12 cellular contexts compared by ENCODE assay signal in the genomic region with DNA sequence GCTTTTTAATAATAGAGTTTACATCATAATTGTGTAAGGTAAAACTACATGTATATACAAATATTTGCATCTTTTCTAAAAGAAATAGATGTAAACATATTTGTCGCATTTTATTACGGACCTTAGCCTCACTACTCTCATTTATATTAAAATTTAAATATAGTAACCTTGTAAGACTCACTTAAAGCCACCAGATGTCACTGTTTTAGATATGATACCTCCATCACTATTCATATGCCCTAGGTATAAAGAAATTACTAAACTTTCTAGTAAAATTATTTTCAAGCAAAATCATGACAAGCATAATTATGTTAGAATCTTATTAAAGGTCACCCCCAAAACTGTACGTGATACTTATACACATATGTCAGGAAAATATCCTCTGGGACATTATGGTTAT.
DNase-seq lines count a peak whose midpoint lies in the region; TF ChIP-seq lines count a peak whose summit lies in the region.
"Had no signal": no experiment of that assay in that cellular context is flagged by ENCODE, and none has a peak within 500 bp of the region (broad histone marks: within the 10 kb centered on the region; RNA-seq: fewer than 3 reads in every experiment).

No MANE protein-coding gene starts in this region.

- H3K4me3 ChIP-seq in dorsolateral prefrontal cortex (no peak overlapping the region), smooth muscle cell (no peak overlapping the region)
- H3K4me3 ChIP-seq: skin epidermis had no signal

- H3K4me1 ChIP-seq in smooth muscle cell (ENCODE audit: low read depth), result no peaks in the 10 kb centered on the region

- TF ChIP-seq CTCF in dorsolateral prefrontal cortex (IDR thresholded peaks at IDR 0.05 in 54 of 56, conservative IDR thresholded peaks at IDR 0.05 in 2 of 56; ENCODE audit: low read depth in 1 of 56, partially characterized antibody in 56 of 56) (peak in 41 of 56 donors; percentile 6 to 59 (median 33)), smooth muscle cell (IDR thresholded peaks at IDR 0.05; ENCODE audit: borderline replicate concordance, insufficient read depth, poor library complexity, severe bottlenecking) (peak; percentile 59)

- H3K27ac ChIP-seq in dorsolateral prefrontal cortex, result no peak overlapping the region
- no peak overlapping the region for H3K27ac ChIP-seq in smooth muscle cell (ENCODE audit: low read depth)
- H3K27ac ChIP-seq: skin epidermis had no signal

- no peak overlapping the region for H3K4me2 ChIP-seq in smooth muscle cell

- H3K79me2 ChIP-seq in smooth muscle cell (ENCODE audit: low read depth), result no peaks in the 10 kb centered on the region

- no peaks in the 10 kb centered on the region for H3F3A ChIP-seq in smooth muscle cell (ENCODE audit: low read depth)

- 81% methylated on average over 3 of the region's 3 CpGs for WGBS in smooth muscle cell (ENCODE audit: low lambda C conversion rate)

- H3K9ac ChIP-seq in smooth muscle cell (ENCODE audit: low read depth), result no peak overlapping the region

- no peak overlapping the region for H2AFZ ChIP-seq in smooth muscle cell (ENCODE audit: low read depth)

- intact Hi-C loops in dorsolateral prefrontal cortex (cut with DNase I), result no loop called here

- peak; percentile 33 for DNase-seq in NOMO-1 treated with DMSO at 0.1 percent for 48 hours (lab: John Stamatoyannopoulos, UW; ENCODE audit: unreplicated experiment)
- no peak for DNase-seq in NOMO-1 treated with dmso at 0.1 percent for 144 hours (lab: John Stamatoyannopoulos, UW; ENCODE audit: unreplicated experiment)
- DNase-seq in NCI-H82 treated with DMSO at 0.1 percent for 48 hours (lab: John Stamatoyannopoulos, UW; ENCODE audit: unreplicated experiment), result peak; percentile 14
- DNase-seq in dorsolateral prefrontal cortex, result no peak
- no peak for DNase-seq in smooth muscle cell (lab: John Stamatoyannopoulos, UW; ENCODE audit: unreplicated experiment)
- DNase-seq in AG20443 (ENCODE audit: low spot score), result no peak
- DNase-seq in COR-L47 (lab: John Stamatoyannopoulos, UW), result no peak
- DNase-seq in T-helper 9 cell, result no peak
- DNase-seq: IMR-90; stimulated activated naive B cell treated with anti-CD40 and anti-IgM and Interleukin-4, amounts not matched to agents 10 μg/mL and 1 μg/mL and 100 μg/mL, for 72 hours; T-cell had no signal

- H3K36me3 ChIP-seq in smooth muscle cell (ENCODE audit: low read depth), result no peaks in the 10 kb centered on the region

- H3K27me3 ChIP-seq in dorsolateral prefrontal cortex (no peaks in the 10 kb centered on the region), smooth muscle cell (ENCODE audit: low read depth) (no peaks in the 10 kb centered on the region)

- no peaks in the 10 kb centered on the region for H4K20me1 ChIP-seq in smooth muscle cell (ENCODE audit: low read depth)

- H3K9me3 ChIP-seq in smooth muscle cell (replicated peaks; ENCODE audit: low read depth), result no peaks in the 10 kb centered on the region

Comparison
In these comparisons a context has a peak if more than half of its experiments do, and no peak if none do; other contexts are left out.
1. DNase-seq: peak in NOMO-1 treated with DMSO at 0.1 percent for 48 hours (single experiment) and NCI-H82 treated with DMSO at 0.1 percent for 48 hours (single experiment); none in NOMO-1 treated with dmso at 0.1 percent for 144 hours (single experiment), dorsolateral prefrontal cortex (0 of 10), smooth muscle cell (single experiment), AG20443 (single experiment), COR-L47 (single experiment) and T-helper 9 cell (single experiment).